In the genomic region with DNA sequence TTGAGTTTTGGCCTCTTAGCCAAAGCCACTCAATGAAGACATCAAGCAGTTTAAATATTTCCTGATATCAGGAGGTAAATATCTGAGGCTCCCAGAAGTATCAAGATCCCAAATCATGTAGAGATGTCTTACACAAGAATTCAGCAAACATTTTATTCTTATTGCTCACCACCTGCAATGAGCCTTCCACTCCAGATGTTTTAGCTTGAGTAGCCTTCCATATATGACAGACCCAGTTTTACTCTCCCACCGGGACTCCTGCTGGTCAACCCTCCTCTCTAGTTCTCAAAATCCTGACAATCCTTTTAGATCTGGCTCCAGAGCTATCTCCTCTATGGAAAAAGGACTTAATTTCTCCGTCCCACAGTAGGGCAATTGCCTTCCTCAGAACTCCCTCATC, we compare ENCODE assay signal across 21 cellular contexts.
"Had no signal": no experiment of that assay in that cellular context is flagged by ENCODE, and none has a peak within 500 bp of the region (broad histone marks: within the 10 kb centered on the region; RNA-seq: fewer than 3 reads in every experiment).

No MANE protein-coding gene starts in this region.

- H3K9me3 ChIP-seq: SJSA1 had no signal

- H3K27me3 ChIP-seq: SJSA1 had no signal

- H3K9ac ChIP-seq: KMS-11 had no signal

- H3K36me3 ChIP-seq: SJSA1 had no signal

- DNase-seq: Kasumi-1, MM.1S, NCI-H1092 treated with DMSO at 0.1 percent for 48 hours, NCI-H1436, NCI-H187, NCI-H2029, NCI-H2081 treated with DMSO at 0.1 percent for 48 hours, NCI-H2171, NCI-H226, NCI-H446, NCI-H510A, NCI-H524 treated with DMSO at 0.1 percent for 48 hours, NCI-H69, NCI-H774, Right ventricle myocardium superior, RPMI8226, SIG-M5 had no signal

- H3K27ac ChIP-seq: KMS-11, SJSA1, SK-N-MC had no signal

- H3K4me1 ChIP-seq: SJSA1 had no signal

- H3K4me3 ChIP-seq: K562, SJSA1, SK-N-MC had no signal

- H3K4me2 ChIP-seq: KMS-11 had no signal

- ATAC-seq: K562 had no signal
